ENCODE assay signal across 13 cellular contexts in genomic region chr4:139552908-139553307, GRCh38. TPM values are rescaled to one million over a fixed set of nuclear protein-coding genes. Genes with fewer than 3 reads are reported as not detected.
DNase-seq lines count a peak whose midpoint lies in the region; ATAC-seq and TF ChIP-seq lines count a peak whose summit lies in the region.
"Had no signal": no experiment of that assay in that cellular context is flagged by ENCODE, and none has a peak within 500 bp of the region (broad histone marks: within the 10 kb centered on the region; RNA-seq: fewer than 3 reads in every experiment).

No MANE protein-coding gene starts in this region.

- TF ChIP-seq POLR2A in breast epithelium (IDR thresholded peaks at IDR 0.05) (no peak), adrenal gland (IDR thresholded peaks at IDR 0.05) (no peak)

- ATAC-seq in GM18498 (IDR thresholded peaks at IDR 0.05; ENCODE audit: unreplicated experiment), result no peak
- ATAC-seq: natural killer cell treated with Interleukin-12 subunit alpha and Interleukin-12 subunit beta and Interleukin-15 and Interleukin-18, amount 100 ng/mL, for 72 hours; T-cell had no signal

- 86% methylated on average over 2 of the region's 2 CpGs; no CpG with 5 or more reads in 1 of the 2 experiments for WGBS in mesodermal cell (ENCODE audit: insufficient coverage in 2 of 2), 2 experiments
- 69 to 86% (median 76%) methylated on average over 2 of the region's 2 CpGs for WGBS in adrenal gland, 4 donors

- H3K4me1 ChIP-seq in HEK293 (ENCODE audit: control insufficient read depth, insufficient read depth, low read length) (peaks cover 9% of the 10 kb centered on the region), breast epithelium (peaks cover 0 to 11% of the 10 kb centered on the region in 2 donors), mesodermal cell (ENCODE audit: control insufficient read depth, insufficient read depth, low read length, poor library complexity, severe bottlenecking) (peaks cover 37% of the 10 kb centered on the region), adrenal gland (replicated peaks in 1 of 2) (peaks cover 4 to 60% of the 10 kb centered on the region in 2 donors)

- intact Hi-C loops in breast epithelium (cut with DNase I; ENCODE audit: low total_unique reads), result no loop called here
- intact Hi-C loops in adrenal gland (cut with DNase I), result loop anchor here in 1 of 2 donors (10.0 kb wide), 1 partner anchor 48 kb away; no protein-coding TSS in a partner anchor

- H3K27ac ChIP-seq in HEK293 (ENCODE audit: extremely low read depth, low read depth, low read length) (no peak overlapping the region), breast epithelium (peak overlapping the region; percentile 99 to 100), mesodermal cell (ENCODE audit: low read depth, low read length, severe bottlenecking) (peak overlapping the region; percentile 50), substantia nigra (ENCODE audit: low read depth, low read length, poor library complexity, severe bottlenecking) (peak overlapping the region; percentile 4), adrenal gland (peak overlapping the region in 2 of 5 donors; percentile 7 to 32)

- CTCF ChIA-PET in HEK293 (lab: Yijun Ruan, JAX), result interaction anchor here (1.4 to 1.5 kb wide), 2 partner anchors 22 to 54 kb away, joined by 3 to 4 read pairs; no protein-coding TSS in a partner anchor

- DNase-seq in breast epithelium (ENCODE audit: low spot score in 2 of 2) (no peak), substantia nigra (lab: John Stamatoyannopoulos, UW) (no peak), adrenal gland (no peak)
- DNase-seq in stimulated activated CD4-positive, alpha-beta T cell treated with anti-CD3 and anti-CD28 coated beads, Interleukin-15, amount 100 ng/mL, for 24 hours, result no peak
- DNase-seq: activated CD4-positive, alpha-beta T cell treated with anti-CD3 and anti-CD28 coated beads, Interleukin-2, amount 50 U/mL, for 4 hours; activated naive CD4-positive, alpha-beta T cell treated with anti-CD3 and anti-CD28 coated beads, Interleukin-2, amount 10 ng/mL, durations not matched to agents 7 days and 5 days; NCI-H526 treated with DMSO at 0.1 percent for 48 hours; stimulated activated CD4-positive, alpha-beta T cell treated with anti-CD3 and anti-CD28 coated beads, Interleukin-1b, Interleukin-23, amount 100 ng/mL, for 48 hours; T-cell had no signal

- H3K9me3 ChIP-seq in HEK293 (ENCODE audit: control insufficient read depth, insufficient read depth, low read depth, low read length) (no peaks in the 10 kb centered on the region), breast epithelium (no peaks in the 10 kb centered on the region), mesodermal cell (ENCODE audit: control insufficient read depth, low read length) (no peaks in the 10 kb centered on the region), adrenal gland (replicated peaks in 1 of 3) (no peaks in the 10 kb centered on the region)

- no peaks in the 10 kb centered on the region for H3K36me3 ChIP-seq in HEK293 (ENCODE audit: control insufficient read depth in 2 of 2, insufficient read depth in 1 of 2, low read length in 2 of 2)
- no peaks in the 10 kb centered on the region for H3K36me3 ChIP-seq in breast epithelium
- H3K36me3 ChIP-seq in mesodermal cell (ENCODE audit: control insufficient read depth, insufficient read depth, low read length), result peaks cover 4% of the 10 kb centered on the region
- no peaks in the 10 kb centered on the region for H3K36me3 ChIP-seq in adrenal gland (replicated peaks in 1 of 2)

- H3K27me3 ChIP-seq in breast epithelium (no peaks in the 10 kb centered on the region), adrenal gland (no peaks in the 10 kb centered on the region)

- no peak for TF ChIP-seq CTCF in HEK293 (tag by site-specific recombination; IDR thresholded peaks at IDR 0.05)
- no peak for TF ChIP-seq CTCF in breast epithelium (IDR thresholded peaks at IDR 0.05)
- TF ChIP-seq CTCF in adrenal gland (IDR thresholded peaks at IDR 0.05), result no peak

- H3K4me3 ChIP-seq in HEK293 (ENCODE audit: low read depth, low read length), result no peak overlapping the region
- H3K4me3 ChIP-seq in breast epithelium, result peak overlapping the region in 1 of 3 donors; percentile 97
- no peak overlapping the region for H3K4me3 ChIP-seq in mesodermal cell (ENCODE audit: extremely low read depth, insufficient read depth, low read length, poor library complexity, severe bottlenecking)
- H3K4me3 ChIP-seq in adrenal gland, result no peak overlapping the region

- POLR2A ChIA-PET in HEK293 (lab: Yijun Ruan, JAX), result interaction anchor here (1.5 kb wide), 1 partner anchor 25 kb away, joined by 3 read pairs; no protein-coding TSS in a partner anchor

TF ChIP-seq in HEK293, 187 proteins besides CTCF, POLR2A, EP300 and RAD21:
- 0 out of 2 replicates have a peak, but pooled peaks have one; percentile 13 for TF ChIP-seq ZNF341 (tag by site-specific recombination; IDR thresholded peaks at IDR 0.05; ENCODE audit: low read depth)
- no peak for TF ChIP-seq ZNF624 (tag by site-specific recombination; IDR thresholded peaks at IDR 0.05)

RNA-seq across cellular contexts. Expression of gene SETD7, which starts 3.1 kb away (rescaled TPM):
- total RNA-seq in breast epithelium (100 to 1,000 TPM in 1 of 3 donors, 10 to 100 TPM in 2; 54.9 to 100 (median 63.6) TPM), adrenal gland (10 to 100 TPM; 36.6 to 49.1 (median 43.9) TPM)
- 19.2 TPM for polyA plus RNA-seq in mesodermal cell (2013, experiment 1 of 2)
- 20.0 TPM for polyA plus RNA-seq in mesodermal cell (2013, experiment 2 of 2)
- polyA plus RNA-seq in adrenal gland, result 10 to 100 TPM in 2 of 3 donors, 1 to 10 TPM in 1; 7.4 to 48.5 (median 10.9) TPM
